Comparison of ENCODE assay signal across 14 cellular contexts in the genomic region with DNA sequence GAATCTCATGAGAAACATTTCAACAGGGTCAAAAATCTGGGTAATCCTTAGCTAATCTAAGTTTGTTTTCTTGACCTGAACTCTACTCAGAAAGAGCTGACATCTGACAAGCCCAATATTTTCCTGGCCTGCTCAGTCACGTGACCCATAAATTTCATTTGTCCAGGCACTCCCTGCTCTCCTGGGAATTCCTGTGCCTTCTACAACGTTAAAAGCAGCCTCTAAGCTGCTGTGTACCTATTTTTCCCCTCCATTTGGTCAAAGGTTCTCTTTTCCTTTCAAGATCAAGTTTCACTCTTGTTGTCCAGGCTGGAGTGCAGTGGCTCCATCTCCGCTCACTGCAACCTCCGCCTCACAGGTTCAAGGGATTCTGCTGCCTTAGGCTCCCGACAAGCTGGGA.
A peak's percentile ranks its signal among the peaks of the same experiment; 100 is the strongest.
DNase-seq lines count a peak whose midpoint lies in the region; ATAC-seq and TF ChIP-seq lines count a peak whose summit lies in the region.
"Had no signal": no experiment of that assay in that cellular context is flagged by ENCODE, and none has a peak within 500 bp of the region (broad histone marks: within the 10 kb centered on the region; RNA-seq: fewer than 3 reads in every experiment).

No MANE protein-coding gene starts in this region.

- DNase-seq in BE2C (peak; percentile 63), HEK293T (ENCODE audit: extremely low spot score) (no peak), SK-N-DZ (ENCODE audit: low spot score) (peak; percentile 88), mucosa of descending colon (peak in 1 of 3 donors; percentile 25)
- DNase-seq: ACHN; CD4-positive, alpha-beta memory T cell; DMS153; DMS79 treated with DMSO at 0.1 percent for 48 hours; EL; HCEC 1CT had no signal

- H3K9me3 ChIP-seq in BE2C (no peaks in the 10 kb centered on the region), mucosa of descending colon (no peaks in the 10 kb centered on the region)

- CTCF ChIA-PET in HEK293T (lab: Yijun Ruan, JAX): no interaction called here

- no peaks in the 10 kb centered on the region for H3K27me3 ChIP-seq in BE2C

- ATAC-seq in mucosa of descending colon: peak; percentile 66
- no peak for ATAC-seq in GM21515 (IDR thresholded peaks at IDR 0.05; ENCODE audit: unreplicated experiment)
- ATAC-seq in GM18519 (IDR thresholded peaks at IDR 0.05; ENCODE audit: low FRiP score, unreplicated experiment): no peak
- ATAC-seq in SK-N-SH treated with all-trans-retinoic acid at 6 μM for 48 hours: no peak
- no peak for ATAC-seq in HG03457 (IDR thresholded peaks at IDR 0.05; ENCODE audit: unreplicated experiment)

- H3K36me3 ChIP-seq in BE2C (no peaks in the 10 kb centered on the region), mucosa of descending colon (ENCODE audit: low read depth) (no peaks in the 10 kb centered on the region)

- peaks cover 14% of the 10 kb centered on the region; the same call in 1 of the 2 replicates for H3K4me1 ChIP-seq in BE2C
- no peaks in the 10 kb centered on the region for H3K4me1 ChIP-seq in mucosa of descending colon (ENCODE audit: low read depth)

- H3K4me3 ChIP-seq in BE2C (ENCODE audit: low read depth, low read length) (no peak overlapping the region), mucosa of descending colon (no peak overlapping the region)

- TF ChIP-seq CTCF in BE2C (IDR thresholded peaks at IDR 0.05; ENCODE audit: low read depth, low read length): no peak
- TF ChIP-seq CTCF in mucosa of descending colon (IDR thresholded peaks at IDR 0.05): no peak

- POLR2A ChIA-PET in HEK293T (lab: Yijun Ruan, JAX): no interaction called here

- intact Hi-C loops in mucosa of descending colon (cut with DNase I, micrococcal nuclease): no loop called here

TF ChIP-seq in HEK293T, 16 proteins besides CTCF, POLR2A, EP300 and RAD21:
- TF ChIP-seq, protein P1, sequence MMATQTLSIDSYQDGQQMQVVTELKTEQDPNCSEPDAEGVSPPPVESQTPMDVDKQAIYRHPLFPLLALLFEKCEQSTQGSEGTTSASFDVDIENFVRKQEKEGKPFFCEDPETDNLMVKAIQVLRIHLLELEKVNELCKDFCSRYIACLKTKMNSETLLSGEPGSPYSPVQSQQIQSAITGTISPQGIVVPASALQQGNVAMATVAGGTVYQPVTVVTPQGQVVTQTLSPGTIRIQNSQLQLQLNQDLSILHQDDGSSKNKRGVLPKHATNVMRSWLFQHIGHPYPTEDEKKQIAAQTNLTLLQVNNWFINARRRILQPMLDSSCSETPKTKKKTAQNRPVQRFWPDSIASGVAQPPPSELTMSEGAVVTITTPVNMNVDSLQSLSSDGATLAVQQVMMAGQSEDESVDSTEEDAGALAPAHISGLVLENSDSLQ (IDR thresholded peaks at IDR 0.05): peak; percentile 59
- TF ChIP-seq LEF1 (IDR thresholded peaks at IDR 0.05; ENCODE audit: borderline replicate concordance) (no peak), FOXK2 (IDR thresholded peaks at IDR 0.05) (no peak)

TF ChIP-seq in SK-N-SH treated with all-trans-retinoic acid at 6 μM for 48 hours, 23 proteins besides CTCF, POLR2A, EP300 and RAD21:
- no peak for TF ChIP-seq ZC3H10 (CRISPR knock-in tag; IDR thresholded peaks at IDR 0.05)
- TF ChIP-seq TCF4 (CRISPR knock-in tag; IDR thresholded peaks at IDR 0.05; ENCODE audit: borderline replicate concordance): no peak
- TF ChIP-seq, protein P2, sequence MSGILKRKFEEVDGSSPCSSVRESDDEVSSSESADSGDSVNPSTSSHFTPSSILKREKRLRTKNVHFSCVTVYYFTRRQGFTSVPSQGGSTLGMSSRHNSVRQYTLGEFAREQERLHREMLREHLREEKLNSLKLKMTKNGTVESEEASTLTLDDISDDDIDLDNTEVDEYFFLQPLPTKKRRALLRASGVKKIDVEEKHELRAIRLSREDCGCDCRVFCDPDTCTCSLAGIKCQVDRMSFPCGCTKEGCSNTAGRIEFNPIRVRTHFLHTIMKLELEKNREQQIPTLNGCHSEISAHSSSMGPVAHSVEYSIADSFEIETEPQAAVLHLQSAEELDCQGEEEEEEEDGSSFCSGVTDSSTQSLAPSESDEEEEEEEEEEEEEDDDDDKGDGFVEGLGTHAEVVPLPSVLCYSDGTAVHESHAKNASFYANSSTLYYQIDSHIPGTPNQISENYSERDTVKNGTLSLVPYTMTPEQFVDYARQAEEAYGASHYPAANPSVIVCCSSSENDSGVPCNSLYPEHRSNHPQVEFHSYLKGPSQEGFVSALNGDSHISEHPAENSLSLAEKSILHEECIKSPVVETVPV (CRISPR knock-in tag; IDR thresholded peaks at IDR 0.05): no peak
- no peak for TF ChIP-seq ZNF70 (CRISPR knock-in tag; IDR thresholded peaks at IDR 0.05)
- TF ChIP-seq ZFP3 (CRISPR knock-in tag; IDR thresholded peaks at IDR 0.05): no peak
- no peak for TF ChIP-seq ESRRG (CRISPR knock-in tag; IDR thresholded peaks at IDR 0.05)
